In genomic region chr11:65084598-65085375, GRCh38 we compare ENCODE assay signal across 8 cellular contexts. TPM values are rescaled to one million over a fixed set of nuclear protein-coding genes. Genes with fewer than 3 reads are reported as not detected.
DNase-seq lines count a peak whose midpoint lies in the region; ATAC-seq lines count a peak whose summit lies in the region.

No MANE protein-coding gene starts in this region.

- no peaks in the 10 kb centered on the region for H3K9me3 Mint-ChIP-seq in T-helper 1 cell treated with Interleukin-12 subunit alpha and Interleukin-12 subunit beta and Interleukin-4 antibody, amounts not matched to agents 30 μg/mL and 1 μg/mL, for 36 hours
- H3K9me3 Mint-ChIP-seq in activated CD4-positive, alpha-beta memory T cell treated with anti-CD3 and anti-CD28 coated beads, Interleukin-2, amount 10 ng/mL, durations not matched to agents 7 days and 5 days, result no peaks in the 10 kb centered on the region

- peak overlapping the region; percentile 97 for H3K4me3 ChIP-seq in iPS-20b (ENCODE audit: low read length)

- H3K4me3 Mint-ChIP-seq in T-helper 1 cell treated with Interleukin-12 subunit alpha and Interleukin-12 subunit beta and Interleukin-4 antibody, amounts not matched to agents 30 μg/mL and 1 μg/mL, for 36 hours, result peak overlapping the region; percentile 91
- H3K4me3 Mint-ChIP-seq in activated CD4-positive, alpha-beta memory T cell treated with anti-CD3 and anti-CD28 coated beads, Interleukin-2, amount 10 ng/mL, durations not matched to agents 7 days and 5 days, result peak overlapping the region; percentile 91

- H3K4me1 ChIP-seq in iPS-20b (ENCODE audit: insufficient read depth, low read length), result peaks cover 10% of the 10 kb centered on the region

- H3K27me3 ChIP-seq in iPS-20b (ENCODE audit: insufficient read depth, low read length), result no peaks in the 10 kb centered on the region

- ATAC-seq in HG02763 (IDR thresholded peaks at IDR 0.05; ENCODE audit: unreplicated experiment) (no peak), GM21619 (IDR thresholded peaks at IDR 0.05; ENCODE audit: unreplicated experiment) (no peak)

- peak overlapping the region; percentile 99 for H3K9ac ChIP-seq in iPS-20b (ENCODE audit: low read depth, low read length)

- peaks cover 59% of the 10 kb centered on the region for H3K36me3 ChIP-seq in iPS-20b (ENCODE audit: insufficient read depth, low read depth, low read length)

- peaks cover 29% of the 10 kb centered on the region for H3K36me3 Mint-ChIP-seq in T-helper 1 cell treated with Interleukin-12 subunit alpha and Interleukin-12 subunit beta and Interleukin-4 antibody, amounts not matched to agents 30 μg/mL and 1 μg/mL, for 36 hours (ENCODE audit: low read depth)
- H3K36me3 Mint-ChIP-seq in activated CD4-positive, alpha-beta memory T cell treated with anti-CD3 and anti-CD28 coated beads, Interleukin-2, amount 10 ng/mL, durations not matched to agents 7 days and 5 days (ENCODE audit: low read depth), result peaks cover 65% of the 10 kb centered on the region

- peak overlapping the region; percentile 98 for H3K27ac Mint-ChIP-seq in T-helper 1 cell treated with Interleukin-12 subunit alpha and Interleukin-12 subunit beta and Interleukin-4 antibody, amounts not matched to agents 30 μg/mL and 1 μg/mL, for 36 hours
- peak overlapping the region; percentile 88 for H3K27ac Mint-ChIP-seq in activated CD4-positive, alpha-beta memory T cell treated with anti-CD3 and anti-CD28 coated beads, Interleukin-2, amount 10 ng/mL, durations not matched to agents 7 days and 5 days

- H3K27me3 Mint-ChIP-seq in T-helper 1 cell treated with Interleukin-12 subunit alpha and Interleukin-12 subunit beta and Interleukin-4 antibody, amounts not matched to agents 30 μg/mL and 1 μg/mL, for 36 hours (ENCODE audit: low read depth), result no peaks in the 10 kb centered on the region
- no peaks in the 10 kb centered on the region for H3K27me3 Mint-ChIP-seq in activated CD4-positive, alpha-beta memory T cell treated with anti-CD3 and anti-CD28 coated beads, Interleukin-2, amount 10 ng/mL, durations not matched to agents 7 days and 5 days

- DNase-seq in T-helper 1 cell (no peak), substantia nigra (lab: John Stamatoyannopoulos, UW) (no peak), T-helper 9 cell (no peak)
- no peak for DNase-seq in activated CD4-positive, alpha-beta memory T cell treated with anti-CD3 and anti-CD28 coated beads, Interleukin-2, amount 10 ng/mL, durations not matched to agents 7 days and 5 days

- H3K9me3 ChIP-seq in iPS-20b (ENCODE audit: insufficient read depth, low read depth, low read length), result no peaks in the 10 kb centered on the region

- POLR2A ChIA-PET in activated CD4-positive, alpha-beta memory T cell treated with anti-CD3 and anti-CD28 coated beads, Interleukin-2, amount 10 ng/mL, durations not matched to agents 7 days and 5 days (lab: Charles Lee), result interaction anchor here (0.9 to 3.0 kb wide), 3 partner anchors 11 to 71 kb away, joined by 4 to 31 read pairs (median 7); partner anchors contain the start of genes ARL2, FAU, MRPL49 and VPS51

- H3K27ac ChIP-seq in iPS-20b (ENCODE audit: low read length), result peak overlapping the region; percentile 86
- H3K27ac ChIP-seq in substantia nigra (ENCODE audit: low read depth, low read length, poor library complexity, severe bottlenecking), result peak overlapping the region; percentile 93

- CTCF ChIA-PET in activated CD4-positive, alpha-beta memory T cell treated with anti-CD3 and anti-CD28 coated beads, Interleukin-2, amount 10 ng/mL, durations not matched to agents 7 days and 5 days (lab: Charles Lee), result no interaction called here

- H3K4me1 Mint-ChIP-seq in T-helper 1 cell treated with Interleukin-12 subunit alpha and Interleukin-12 subunit beta and Interleukin-4 antibody, amounts not matched to agents 30 μg/mL and 1 μg/mL, for 36 hours (ENCODE audit: low read depth), result peaks cover 40% of the 10 kb centered on the region
- H3K4me1 Mint-ChIP-seq in activated CD4-positive, alpha-beta memory T cell treated with anti-CD3 and anti-CD28 coated beads, Interleukin-2, amount 10 ng/mL, durations not matched to agents 7 days and 5 days, result peaks cover 54% of the 10 kb centered on the region

RNA-seq across cellular contexts. Expression of gene ZFPL1, which starts 0.8 kb away (rescaled TPM):
- 10 to 100 TPM; 30.1 to 31.6 TPM for total RNA-seq in activated CD4-positive, alpha-beta memory T cell treated with anti-CD3 and anti-CD28 coated beads, Interleukin-2, amount 10 ng/mL, durations not matched to agents 7 days and 5 days

RNA-seq across cellular contexts. Expression of gene CDCA5, which starts 0.9 kb away (rescaled TPM):
- 100 to 1,000 TPM in 1 of 2 experiments, 10 to 100 TPM in 1; 98.2 to 104 TPM for total RNA-seq in activated CD4-positive, alpha-beta memory T cell treated with anti-CD3 and anti-CD28 coated beads, Interleukin-2, amount 10 ng/mL, durations not matched to agents 7 days and 5 days

RNA-seq across cellular contexts. Expression of gene VPS51, which starts 11.2 kb away (rescaled TPM):
- total RNA-seq in activated CD4-positive, alpha-beta memory T cell treated with anti-CD3 and anti-CD28 coated beads, Interleukin-2, amount 10 ng/mL, durations not matched to agents 7 days and 5 days, result 100 to 1,000 TPM; 117 to 123 TPM

RNA-seq across cellular contexts. Expression of gene NAALADL1, which starts 26.4 kb away (rescaled TPM):
- 10 to 100 TPM; 13.6 to 16.8 TPM for total RNA-seq in activated CD4-positive, alpha-beta memory T cell treated with anti-CD3 and anti-CD28 coated beads, Interleukin-2, amount 10 ng/mL, durations not matched to agents 7 days and 5 days

RNA-seq across cellular contexts. Expression of gene TM7SF2, which starts 26.9 kb away (rescaled TPM):
- 10 to 100 TPM; 27.2 to 28.4 TPM for total RNA-seq in activated CD4-positive, alpha-beta memory T cell treated with anti-CD3 and anti-CD28 coated beads, Interleukin-2, amount 10 ng/mL, durations not matched to agents 7 days and 5 days
